In genomic region chr22:39518996-39519680, GRCh38 we compare ENCODE assay signal across 9 cellular contexts. TPM values are rescaled to one million over a fixed set of nuclear protein-coding genes. Genes with fewer than 3 reads are reported as not detected.
DNase-seq lines count a peak whose midpoint lies in the region; ATAC-seq and TF ChIP-seq lines count a peak whose summit lies in the region.
"Had no signal": no experiment of that assay in that cellular context is flagged by ENCODE, and none has a peak within 500 bp of the region (broad histone marks: within the 10 kb centered on the region; RNA-seq: fewer than 3 reads in every experiment).

No MANE protein-coding gene starts in this region.

- DNase-seq in left ventricle myocardium inferior (no peak), cardiac septum (ENCODE audit: low spot score) (no peak), OCI-LY7 (ENCODE audit: low spot score) (peak; percentile 34), mammary epithelial cell (no peak), mesenchymal stem cell (no peak), vagina (ENCODE audit: extremely low spot score in 2 of 2) (no peak), NCI-H187 (lab: John Stamatoyannopoulos, UW) (no peak)

- peak overlapping the region; percentile 81 for H2AK5ac ChIP-seq in mesenchymal stem cell (ENCODE audit: low read length, severe bottlenecking)

- H3K27ac ChIP-seq in left ventricle myocardium inferior (replicated peaks) (peak overlapping the region; percentile 99), OCI-LY7 (ENCODE audit: low read depth, low read length, poor library complexity, severe bottlenecking) (peak overlapping the region; percentile 89), mammary epithelial cell (ENCODE audit: insufficient read depth, low read depth, low read length) (peak overlapping the region; percentile 82), mesenchymal stem cell (ENCODE audit: low read length, poor library complexity, severe bottlenecking) (peak overlapping the region; percentile 94), vagina (peak overlapping the region; percentile 99)

- peak overlapping the region; percentile 49 for H2BK5ac ChIP-seq in mesenchymal stem cell (ENCODE audit: low read depth, low read length, poor library complexity, severe bottlenecking)

- H3K4me3 ChIP-seq in left ventricle myocardium inferior (peak overlapping the region; percentile 92), OCI-LY7 (ENCODE audit: low read depth, low read length, poor library complexity, severe bottlenecking) (peak overlapping the region; percentile 85), mammary epithelial cell (replicated peaks in 1 of 3; ENCODE audit: insufficient read depth in 1 of 3, low read depth in 2 of 3, low read length in 3 of 3) (peak overlapping the region; percentile 77 to 96 (median 93)), mesenchymal stem cell (ENCODE audit: insufficient read depth in 1 of 2, low read depth in 1 of 2, low read length in 2 of 2) (peak overlapping the region; percentile 77 to 97), vagina (peak overlapping the region; percentile 87 to 97)

- BruUV-seq in OCI-LY7 (replicated peaks; lab: Mats Ljungman, UMichigan), result no TSS peak
- BruUV-seq in mammary epithelial cell (replicated peaks; lab: Mats Ljungman, UMichigan), result no TSS peak

- H3K4me1 ChIP-seq in left ventricle myocardium inferior (peaks cover 67% of the 10 kb centered on the region), OCI-LY7 (ENCODE audit: insufficient read depth, low read length, poor library complexity, severe bottlenecking) (peaks cover 56% of the 10 kb centered on the region), mammary epithelial cell (ENCODE audit: insufficient read depth, low read length) (peaks cover 16% of the 10 kb centered on the region), mesenchymal stem cell (ENCODE audit: control insufficient read depth, insufficient read depth, low read depth, low read length) (peaks cover 14% of the 10 kb centered on the region), vagina (peaks cover 40% of the 10 kb centered on the region)

- peak overlapping the region; percentile 87 for H3K4me2 ChIP-seq in OCI-LY7 (ENCODE audit: low read length)
- H3K4me2 ChIP-seq in mammary epithelial cell (ENCODE audit: insufficient read depth, low read depth, low read length), result peak overlapping the region; percentile 92
- peak overlapping the region; percentile 72 for H3K4me2 ChIP-seq in mesenchymal stem cell (ENCODE audit: low read length, poor library complexity, severe bottlenecking)

- H3K9me2 ChIP-seq in OCI-LY7 (ENCODE audit: insufficient read depth, low read length), result no peaks in the 10 kb centered on the region

- WGBS in mammary epithelial cell (ENCODE audit: low coverage, missing lambda C conversion rate), result 6% methylated on average over 21 of the region's 24 CpGs
- WGBS in mesenchymal stem cell, result 10% methylated on average over 23 of the region's 24 CpGs

- peaks cover 22% of the 10 kb centered on the region for H3K79me1 ChIP-seq in mesenchymal stem cell (replicated peaks; ENCODE audit: low read length, poor library complexity, severe bottlenecking)

- no peak overlapping the region for H2BK120ac ChIP-seq in mesenchymal stem cell (ENCODE audit: low read depth, low read length)

- H2BK12ac ChIP-seq in mesenchymal stem cell (ENCODE audit: low read length in 2 of 2), result peak overlapping the region in 1 of 2 experiments; percentile 18

- intact Hi-C loops in left ventricle myocardium inferior (cut with micrococcal nuclease), result loop anchor here (10.0 kb wide), 1 partner anchor 174 kb away; the partner anchor contains the start of gene SYNGR1
- intact Hi-C loops in cardiac septum (cut with DNase I), result loop anchor here (1.0 to 5.0 kb wide), 3 partner anchors 23 to 347 kb away; no protein-coding TSS in a partner anchor
- intact Hi-C loops in OCI-LY7 (cut with micrococcal nuclease; ENCODE audit: unreplicated experiment), result no loop called here
- intact Hi-C loops in mammary epithelial cell (cut with micrococcal nuclease), result loop anchor here (2.0 kb wide), 2 partner anchors 16 to 176 kb away; partner anchors contain the start of gene MIEF1
- intact Hi-C loops in vagina (cut with DNase I), result loop anchor here (10.0 kb wide), 1 partner anchor 114 kb away; no protein-coding TSS in a partner anchor

- H4K91ac ChIP-seq in mesenchymal stem cell (ENCODE audit: low read length), result no peak overlapping the region

- H3K36me3 ChIP-seq in left ventricle myocardium inferior (peaks cover 56% of the 10 kb centered on the region), OCI-LY7 (ENCODE audit: insufficient read depth, low read length) (peaks cover 82% of the 10 kb centered on the region), mammary epithelial cell (ENCODE audit: insufficient read depth, low read length) (peaks cover 38% of the 10 kb centered on the region), mesenchymal stem cell (ENCODE audit: control insufficient read depth in 1 of 2, insufficient read depth in 2 of 2, low read depth in 1 of 2, low read length in 2 of 2) (peaks cover 47 to 63% of the 10 kb centered on the region in 2 experiments), vagina (peaks cover 0 to 27% of the 10 kb centered on the region in 2 donors)

- H3K79me2 ChIP-seq in OCI-LY7 (ENCODE audit: insufficient read depth, low read depth, low read length) (peaks cover 89% of the 10 kb centered on the region), mammary epithelial cell (ENCODE audit: insufficient read depth, low read length) (peaks cover 81% of the 10 kb centered on the region)

- H2AFZ ChIP-seq in OCI-LY7 (ENCODE audit: low read length), result peak overlapping the region; percentile 72; the same call in 1 of the 2 replicates
- H2AFZ ChIP-seq in mammary epithelial cell (ENCODE audit: low read depth, low read length), result peak overlapping the region; percentile 79
- peak overlapping the region; percentile 10 for H2AFZ ChIP-seq in mesenchymal stem cell (ENCODE audit: low read depth, low read length)

- no peaks in the 10 kb centered on the region for H3K27me3 ChIP-seq in left ventricle myocardium inferior (ENCODE audit: low read depth)
- no peaks in the 10 kb centered on the region for H3K27me3 ChIP-seq in mammary epithelial cell (ENCODE audit: insufficient read depth, low read length)
- H3K27me3 ChIP-seq in mesenchymal stem cell (ENCODE audit: control insufficient read depth in 1 of 2, insufficient read depth in 1 of 2, low read length in 2 of 2), result no peaks in the 10 kb centered on the region
- no peaks in the 10 kb centered on the region for H3K27me3 ChIP-seq in vagina

- no peaks in the 10 kb centered on the region for H3K9me3 ChIP-seq in left ventricle myocardium inferior (replicated peaks)
- H3K9me3 ChIP-seq in OCI-LY7 (ENCODE audit: low read length), result no peaks in the 10 kb centered on the region
- no peaks in the 10 kb centered on the region for H3K9me3 ChIP-seq in mammary epithelial cell (replicated peaks; ENCODE audit: insufficient read depth, low read length)
- no peaks in the 10 kb centered on the region for H3K9me3 ChIP-seq in mesenchymal stem cell (ENCODE audit: control insufficient read depth, low read length)
- H3K9me3 ChIP-seq in vagina, result no peaks in the 10 kb centered on the region

- peaks cover 25% of the 10 kb centered on the region for H4K20me1 ChIP-seq in OCI-LY7 (ENCODE audit: insufficient read depth, low read length)
- peaks cover 9% of the 10 kb centered on the region for H4K20me1 ChIP-seq in mammary epithelial cell (ENCODE audit: insufficient read depth, low read length)

- H3K18ac ChIP-seq in mesenchymal stem cell (ENCODE audit: low read depth in 1 of 2, low read length in 2 of 2), result peak overlapping the region; percentile 35 to 93

- in situ Hi-C loops in mammary epithelial cell (cut with MboI; ENCODE audit: low sequenced_read_pairs in 2 of 2), result loop anchor here (25.0 kb wide), 1 partner anchor 357 kb away; the partner anchor contains the start of gene CBX7 (in 2 of the 2)

- CTCF ChIA-PET in OCI-LY7 (lab: Charles Lee; ENCODE audit: unreplicated experiment), result interaction anchor here (1.0 kb wide), 1 partner anchor 9 kb away, joined by 7 read pairs; no protein-coding TSS in a partner anchor
- CTCF ChIA-PET in mammary epithelial cell (lab: Charles Lee; ENCODE audit: low non-redundant PET), result interaction anchor here (0.5 to 0.6 kb wide), 2 partner anchors 10 to 119 kb away, joined by 3 read pairs; no protein-coding TSS in a partner anchor

- H4K8ac ChIP-seq in mesenchymal stem cell (ENCODE audit: low read length), result peak overlapping the region; percentile 82

- no peak for TF ChIP-seq POLR2A in vagina (IDR thresholded peaks at IDR 0.05)

- H3K4ac ChIP-seq in mesenchymal stem cell (ENCODE audit: low read depth in 1 of 2, low read length in 2 of 2), result peak overlapping the region; percentile 66 to 71

- H3K9ac ChIP-seq in mammary epithelial cell (ENCODE audit: insufficient read depth, low read length) (peak overlapping the region; percentile 83), mesenchymal stem cell (ENCODE audit: low read length) (peak overlapping the region; percentile 100)

- no peak for ATAC-seq in HG03469 (IDR thresholded peaks at IDR 0.05; ENCODE audit: unreplicated experiment)

- dilution Hi-C loops in mammary epithelial cell (cut with HindIII; ENCODE audit: low sequenced_read_pairs), result loop anchor here (5.0 to 25.0 kb wide), 2 partner anchors 97 to 282 kb away; partner anchors contain the start of gene PDGFB

- no peak overlapping the region for H2BK15ac ChIP-seq in mesenchymal stem cell (ENCODE audit: low read depth, poor library complexity, severe bottlenecking)

- POLR2A ChIA-PET in OCI-LY7 (lab: Charles Lee), result interaction anchor here (0.5 to 1.3 kb wide), 7 partner anchors 10 to 1105 kb away, joined by 3 to 14 read pairs (median 4); no protein-coding TSS in a partner anchor

- peak overlapping the region in 1 of 2 experiments; percentile 23 for H3K14ac ChIP-seq in mesenchymal stem cell (ENCODE audit: low read length in 2 of 2)

- H3K23ac ChIP-seq in mesenchymal stem cell (ENCODE audit: low read length in 2 of 2), result peak overlapping the region in 1 of 2 experiments; percentile 18

- TF ChIP-seq CTCF in left ventricle myocardium inferior (IDR thresholded peaks at IDR 0.05; ENCODE audit: borderline replicate concordance), result no peak
- no peak for TF ChIP-seq CTCF in OCI-LY7 (conservative IDR thresholded peaks at IDR 0.05; ENCODE audit: low read length)
- TF ChIP-seq CTCF in mammary epithelial cell (conservative IDR thresholded peaks at IDR 0.05 in 1 of 2, IDR thresholded peaks at IDR 0.05 in 1 of 2; ENCODE audit: extremely low read depth in 1 of 2, insufficient read depth in 1 of 2, low read depth in 1 of 2, low read length in 2 of 2), result no peak
- no peak for TF ChIP-seq CTCF in vagina (IDR thresholded peaks at IDR 0.05)

RNA-seq across cellular contexts. Expression of gene ATF4, which starts 1.2 kb away (rescaled TPM):
- 193 TPM for total RNA-seq in left ventricle myocardium inferior
- 177 TPM for total RNA-seq in cardiac septum
- total RNA-seq in OCI-LY7 (2014; rRNA removed; shearing (Covaris generic)), result 716 and 720 TPM in 2 replicates
- 732 and 779 TPM in 2 replicates for total RNA-seq in OCI-LY7 (2022)
- 100 to 1,000 TPM; 598 to 653 TPM for total RNA-seq in mammary epithelial cell
- polyA plus RNA-seq in mammary epithelial cell, result 904 TPM
- polyA minus RNA-seq in mammary epithelial cell, result 327 TPM
- 513 TPM for polyA plus RNA-seq in mesenchymal stem cell (2013, experiment 1 of 2)
- 503 TPM for polyA plus RNA-seq in mesenchymal stem cell (2013, experiment 2 of 2)
- total RNA-seq in vagina, result 246 TPM

RNA-seq across cellular contexts. Expression of gene RPS19BP1, which starts 13.4 kb away (rescaled TPM):
- total RNA-seq in left ventricle myocardium inferior (59.3 TPM), cardiac septum (43.7 TPM), OCI-LY7 (2022) (78.6 and 88.1 TPM in 2 replicates), mammary epithelial cell (10 to 100 TPM; 35.7 to 81.3 TPM), vagina (107 TPM)
- 148 and 185 TPM in 2 replicates for total RNA-seq in OCI-LY7 (2014; rRNA removed; shearing (Covaris generic))
- 89.0 TPM for polyA plus RNA-seq in mammary epithelial cell
- 12.5 TPM for polyA minus RNA-seq in mammary epithelial cell
- 59.9 TPM for polyA plus RNA-seq in mesenchymal stem cell (2013, experiment 1 of 2)
- polyA plus RNA-seq in mesenchymal stem cell (2013, experiment 2 of 2), result 59.6 TPM

RNA-seq across cellular contexts. Expression of gene MIEF1, which starts 17.0 kb away (rescaled TPM):
- total RNA-seq in left ventricle myocardium inferior (15.5 TPM), cardiac septum (19.4 TPM), OCI-LY7 (2022) (51.9 and 55.0 TPM in 2 replicates), mammary epithelial cell (10 to 100 TPM; 36.8 to 36.9 TPM), vagina (18.9 TPM)
- 32.5 and 34.1 TPM in 2 replicates for total RNA-seq in OCI-LY7 (2014; rRNA removed; shearing (Covaris generic))
- polyA plus RNA-seq in mammary epithelial cell, result 25.6 TPM
- polyA minus RNA-seq in mammary epithelial cell, result 40.2 TPM
- 19.0 TPM for polyA plus RNA-seq in mesenchymal stem cell (2013, experiment 1 of 2)
- polyA plus RNA-seq in mesenchymal stem cell (2013, experiment 2 of 2), result 19.9 TPM

RNA-seq across cellular contexts. Expression of gene CACNA1I, which starts 51.4 kb away (rescaled TPM):
- total RNA-seq in left ventricle myocardium inferior (0.05 TPM), cardiac septum (0.03 TPM), OCI-LY7 (2022) (0.17 TPM in 1 of 2 replicates, not detected in the other), mammary epithelial cell (under 1 TPM in 1 of 2 donors, not detected in 1; under 0.01 TPM), vagina (1.2 TPM)
- total RNA-seq in OCI-LY7 (2014; rRNA removed; shearing (Covaris generic)), result 0.03 TPM in 2 replicates
- polyA plus RNA-seq in mammary epithelial cell, result 0.01 TPM
- polyA minus RNA-seq in mammary epithelial cell, result not detected
- polyA plus RNA-seq in mesenchymal stem cell (2013, experiment 1 of 2), result under 0.01 TPM
- polyA plus RNA-seq in mesenchymal stem cell (2013, experiment 2 of 2), result 0.01 TPM
- total RNA-seq: lung microvascular endothelial cell had no signal

Comparison
In these comparisons a context has a peak if more than half of its experiments do, and no peak if none do; other contexts are left out.
1. H2AFZ ChIP-seq: peak in every context shown above with its lines; median percentile 79 in mammary epithelial cell; 72 in OCI-LY7; 10 in mesenchymal stem cell.